24 cellular contexts compared by ENCODE assay signal in genomic region chr7:93029056-93029455, GRCh38.
"Had no signal": no experiment of that assay in that cellular context is flagged by ENCODE, and none has a peak within 500 bp of the region (broad histone marks: within the 10 kb centered on the region; RNA-seq: fewer than 3 reads in every experiment).

No MANE protein-coding gene starts in this region.

- H3K27ac ChIP-seq: adrenal gland, body of pancreas, gastroesophageal sphincter, hepatocyte, right atrium auricular region, spleen, tibial nerve had no signal

- H3K79me2 ChIP-seq: hepatocyte had no signal

- H3K4me1 ChIP-seq: adrenal gland, body of pancreas, gastroesophageal sphincter, right atrium auricular region, spleen, tibial nerve had no signal

- DNase-seq: activated CD4-positive, alpha-beta memory T cell treated with anti-CD3 and anti-CD28 coated beads for 36 hours; activated CD4-positive, alpha-beta T cell treated with anti-CD3 and anti-CD28 coated beads, Interleukin-2, amount 10 ng/mL, durations not matched to agents 24 days and 14 days; activated CD4-positive, CD25-positive, alpha-beta regulatory T cell treated with anti-CD3 and anti-CD28 coated beads, Interleukin-2, amount 50 U/mL, for 72 hours; activated CD8-positive, alpha-beta memory T cell treated with anti-CD3 and anti-CD28 coated beads, Interleukin-2, amount 50 U/mL, for 4 hours; activated effector memory CD4-positive, alpha-beta T cell treated with anti-CD3 and anti-CD28 coated beads, Interleukin-2, amount 50 U/mL, for 16 hours; activated naive CD4-positive, alpha-beta T cell treated with anti-CD3 and anti-CD28 coated beads for 36 hours; activated naive CD8-positive, alpha-beta T cell treated with anti-CD3 and anti-CD28 coated beads for 36 hours; activated T-cell treated with anti-CD3 and anti-CD28 coated beads, Interleukin-2, amount 50 U/mL, for 1 hour; adrenal gland; aorta; body of pancreas; islet precursor cell; left cardiac atrium; midbrain; naive thymus-derived CD8-positive, alpha-beta T cell; spleen; stimulated activated naive CD4-positive, alpha-beta T cell treated with Interleukin-2 at 50 U/mL for 16 hours; T-helper 17 cell; T1000 had no signal

- FAIRE-seq: endometrium had no signal

- H3K4me2 ChIP-seq: hepatocyte had no signal

- ATAC-seq: body of pancreas; gastroesophageal sphincter; left cardiac atrium; naive thymus-derived CD8-positive, alpha-beta T cell; T-helper 17 cell had no signal

- H2AFZ ChIP-seq: hepatocyte had no signal

- H3K4me3 ChIP-seq: adrenal gland, body of pancreas, gastroesophageal sphincter, hepatocyte, right atrium auricular region, spleen, tibial nerve had no signal

- H3K36me3 ChIP-seq: adrenal gland, gastroesophageal sphincter, right atrium auricular region, spleen, tibial nerve had no signal

- H3K27me3 ChIP-seq: adrenal gland, body of pancreas, gastroesophageal sphincter, hepatocyte, right atrium auricular region, tibial nerve had no signal

- H3K9me3 ChIP-seq: adrenal gland, body of pancreas had no signal
